ENCODE assay signal across 22 cellular contexts in the genomic region with DNA sequence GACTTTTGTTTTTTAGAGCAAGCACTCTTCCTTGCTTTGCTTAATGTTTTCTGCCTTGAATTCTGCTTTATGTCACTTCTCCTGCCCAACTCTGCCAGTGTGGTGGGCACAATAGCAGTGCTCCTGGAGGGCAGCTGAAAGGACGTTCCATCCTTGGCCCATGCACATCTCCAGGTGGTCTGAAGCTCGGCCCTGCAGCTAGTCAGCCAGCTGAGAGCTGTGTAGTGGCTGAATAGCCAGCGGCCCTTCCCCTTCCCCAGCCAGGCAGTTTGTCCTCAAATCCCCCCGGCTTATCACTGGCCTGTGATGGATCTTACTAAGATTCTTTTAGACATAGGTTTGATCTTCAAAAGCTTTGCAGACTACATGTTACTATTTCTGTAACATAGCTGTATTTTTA. TPM values are rescaled to one million over a fixed set of nuclear protein-coding genes. Genes with fewer than 3 reads are reported as not detected.
DNase-seq lines count a peak whose midpoint lies in the region; ATAC-seq and TF ChIP-seq lines count a peak whose summit lies in the region.
"Had no signal": no experiment of that assay in that cellular context is flagged by ENCODE, and none has a peak within 500 bp of the region (broad histone marks: within the 10 kb centered on the region; RNA-seq: fewer than 3 reads in every experiment).

No MANE protein-coding gene starts in this region.

- ATAC-seq in HG02852 (IDR thresholded peaks at IDR 0.05; ENCODE audit: unreplicated experiment): no peak
- ATAC-seq: HepG2 had no signal

- no peak for TF ChIP-seq EP300 in sigmoid colon (IDR thresholded peaks at IDR 0.05)

- TF ChIP-seq CTCF in sigmoid colon (IDR thresholded peaks at IDR 0.05) (no peak), breast epithelium (IDR thresholded peaks at IDR 0.05) (no peak)

- intact Hi-C loops in sigmoid colon (cut with DNase I): no loop called here
- intact Hi-C loops in breast epithelium (cut with DNase I; ENCODE audit: low total_unique reads): no loop called here

- 91 to 95% methylated on average over 4 of the region's 4 CpGs for WGBS in sigmoid colon, 2 donors

- H3K36me3 ChIP-seq in sigmoid colon (no peaks in the 10 kb centered on the region), breast epithelium (no peaks in the 10 kb centered on the region)
- H3K36me3 ChIP-seq: MG63 had no signal

- H3K4me3 ChIP-seq in sigmoid colon (no peak overlapping the region), breast epithelium (no peak overlapping the region)
- H3K4me3 ChIP-seq: MG63 had no signal

- H3K9me3 ChIP-seq in sigmoid colon: no peaks in the 10 kb centered on the region
- no peaks in the 10 kb centered on the region for H3K9me3 ChIP-seq in breast epithelium
- H3K9me3 ChIP-seq: Caco-2, MG63 had no signal

- no peak for TF ChIP-seq POLR2A in sigmoid colon (IDR thresholded peaks at IDR 0.05)
- TF ChIP-seq POLR2A in breast epithelium (IDR thresholded peaks at IDR 0.05): no peak

- DNase-seq in activated effector memory CD4-positive, alpha-beta T cell treated with anti-CD3 and anti-CD28 coated beads, Interleukin-2, amount 50 U/mL, for 16 hours: peak; percentile 56
- DNase-seq in activated effector memory CD4-positive, alpha-beta T cell treated with Interleukin-2 at 50 U/mL for 16 hours: no peak
- peak; percentile 42 for DNase-seq in NCI-H69 (lab: John Stamatoyannopoulos, UW)
- peak; percentile 49 for DNase-seq in ecto neural progenitor cell (ENCODE audit: low spot score)
- peak; percentile 37 for DNase-seq in sigmoid colon
- no peak for DNase-seq in NCI-H1436 treated with DMSO at 0.1 percent for 48 hours (lab: John Stamatoyannopoulos, UW)
- no peak for DNase-seq in breast epithelium (ENCODE audit: low spot score in 2 of 2)
- DNase-seq: ACHN; AML-193; Caco-2; CD4-positive, CD25-positive, alpha-beta regulatory T cell; EL; GOT3; MG63; NCI-H1092; NCI-H1694 treated with DMSO at 0.1 percent for 48 hours; NCI-H2107; NCI-H226; NCI-H526 had no signal

- H3K27me3 ChIP-seq in sigmoid colon (no peaks in the 10 kb centered on the region), breast epithelium (no peaks in the 10 kb centered on the region)
- H3K27me3 ChIP-seq: MG63 had no signal

- H3K4me1 ChIP-seq in sigmoid colon (peaks cover 0 to 29% (median 16%) of the 10 kb centered on the region in 4 donors), breast epithelium (peaks cover 0 to 4% of the 10 kb centered on the region in 2 donors)
- H3K4me1 ChIP-seq: Caco-2 had no signal

- H3K27ac ChIP-seq in sigmoid colon: no peak overlapping the region
- H3K27ac ChIP-seq in breast epithelium: no peak overlapping the region
- H3K27ac ChIP-seq: KMS-11 had no signal

RNA-seq across cellular contexts. Expression of a gene that starts 42.7 kb away (rescaled TPM):
- total RNA-seq in sigmoid colon (100 to 1,000 TPM in 1 of 4 donors, 10 to 100 TPM in 3; 50.5 to 112 (median 78.8) TPM), breast epithelium (10 to 100 TPM; 30.9 to 61.8 (median 51.8) TPM)
- 10 to 100 TPM in 1 of 3 donors, 1 to 10 TPM in 1, under 1 TPM in 1; 0.69 to 14.7 (median 9.6) TPM for polyA plus RNA-seq in sigmoid colon
- total RNA-seq: Caco-2; CD4-positive, CD25-positive, alpha-beta regulatory T cell had no signal
- polyA plus RNA-seq: CD4-positive, CD25-positive, alpha-beta regulatory T cell had no signal

Comparison
In these comparisons a context has a peak if more than half of its experiments do, and no peak if none do; other contexts are left out.
1. DNase-seq: peak in activated effector memory CD4-positive, alpha-beta T cell treated with anti-CD3 and anti-CD28 coated beads, Interleukin-2, amount 50 U/mL, for 16 hours (single experiment), NCI-H69 (single experiment), ecto neural progenitor cell (single experiment) and sigmoid colon (single experiment); none in activated effector memory CD4-positive, alpha-beta T cell treated with Interleukin-2 at 50 U/mL for 16 hours (single experiment), NCI-H1436 treated with DMSO at 0.1 percent for 48 hours (single experiment) and breast epithelium (0 of 2).